10 cellular contexts compared by ENCODE assay signal in the genomic region with DNA sequence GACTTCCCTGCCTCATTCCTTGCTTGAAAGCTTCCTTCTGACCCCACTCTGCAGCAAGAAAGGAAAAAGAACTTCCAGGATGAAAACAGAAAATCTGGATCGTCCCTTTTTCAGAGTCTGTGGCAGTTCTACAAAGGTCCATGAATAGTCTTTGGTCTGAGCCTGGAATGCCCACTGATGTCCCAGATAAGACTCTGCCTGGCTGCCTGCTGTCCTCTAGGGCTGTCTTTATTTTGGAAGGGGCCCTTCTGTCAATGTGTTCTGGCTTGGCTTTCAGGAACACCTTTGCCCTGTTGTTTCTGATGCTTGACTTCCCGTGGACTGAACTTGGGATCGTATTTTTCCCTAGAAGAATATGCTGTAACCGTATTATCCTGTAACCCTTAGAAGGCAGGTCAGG.
"Had no signal": no experiment of that assay in that cellular context is flagged by ENCODE, and none has a peak within 500 bp of the region (broad histone marks: within the 10 kb centered on the region; RNA-seq: fewer than 3 reads in every experiment).

No MANE protein-coding gene starts in this region.

- H3K27ac ChIP-seq: hepatocyte, left lung, sigmoid colon, thoracic aorta had no signal

- H3K79me2 ChIP-seq: hepatocyte had no signal

- H3K36me3 ChIP-seq: left lung, sigmoid colon, thoracic aorta had no signal

- H3K4me2 ChIP-seq: hepatocyte had no signal

- H3K9me3 ChIP-seq: left lung, sigmoid colon, thoracic aorta had no signal

- DNase-seq: activated CD4-positive, alpha-beta T cell treated with anti-CD3 and anti-CD28 coated beads, Interleukin-2, amount 50 U/mL, for 48 hours; activated naive CD4-positive, alpha-beta T cell treated with anti-CD3 and anti-CD28 coated beads, Interleukin-2, amount 10 ng/mL, durations not matched to agents 7 days and 5 days; left lung; sigmoid colon; stimulated activated CD4-positive, alpha-beta T cell treated with anti-CD3 and anti-CD28 coated beads, Interleukin-12 subunit alpha, Interleukin-12 subunit beta, amount 100 ng/mL, for 4 hours; stimulated activated CD4-positive, alpha-beta T cell treated with anti-CD3 and anti-CD28 coated beads, Interleukin-2, amount 100 ng/mL, for 24 hours; T-helper 1 cell; T1000 had no signal

- H3K27me3 ChIP-seq: hepatocyte, left lung, sigmoid colon had no signal

- H2AFZ ChIP-seq: hepatocyte had no signal

- H3K4me3 ChIP-seq: hepatocyte, left lung, sigmoid colon, thoracic aorta had no signal
